9 cellular contexts compared by ENCODE assay signal in the genomic region with DNA sequence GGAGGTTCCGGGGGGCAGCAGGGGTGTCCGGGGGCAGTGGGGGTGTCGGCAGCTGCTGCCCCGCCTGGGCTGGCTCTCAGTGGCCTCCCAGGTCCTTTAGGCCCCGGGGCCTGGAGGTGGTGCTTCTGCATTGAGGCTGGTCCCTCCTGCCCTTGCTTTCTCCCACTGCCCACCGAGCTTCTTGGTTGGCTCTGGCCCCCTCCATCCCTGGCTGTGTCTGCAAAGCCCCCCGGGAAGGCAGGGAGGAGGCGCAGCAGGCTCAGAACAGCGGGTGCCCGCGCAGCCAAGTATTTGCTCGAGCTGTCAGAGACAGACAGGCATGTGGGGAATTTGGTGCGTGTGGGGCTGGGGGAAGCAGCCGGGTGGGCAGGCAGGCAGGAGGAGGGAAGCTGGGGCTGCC. TPM values are rescaled to one million over a fixed set of nuclear protein-coding genes. Genes with fewer than 3 reads are reported as not detected.
A peak's percentile ranks its signal among the peaks of the same experiment; 100 is the strongest.
DNase-seq lines count a peak whose midpoint lies in the region; ATAC-seq and TF ChIP-seq lines count a peak whose summit lies in the region.
"Had no signal": no experiment of that assay in that cellular context is flagged by ENCODE, and none has a peak within 500 bp of the region (broad histone marks: within the 10 kb centered on the region; RNA-seq: fewer than 3 reads in every experiment).

No MANE protein-coding gene starts in this region.

- H3K9me3 ChIP-seq in SK-N-MC (ENCODE audit: low read depth, low read length) = no peaks in the 10 kb centered on the region
- no peaks in the 10 kb centered on the region for H3K9me3 ChIP-seq in parathyroid adenoma (ENCODE audit: control insufficient read depth, low read length)

- H2AFZ ChIP-seq in parathyroid adenoma = peak overlapping the region; percentile 16

- ATAC-seq in HG03442 (IDR thresholded peaks at IDR 0.05; ENCODE audit: unreplicated experiment) = no peak

- H3K79me2 ChIP-seq in parathyroid adenoma = peaks cover 55% of the 10 kb centered on the region

- H3K36me3 ChIP-seq in SK-N-MC (ENCODE audit: insufficient read depth, low read length) (no peaks in the 10 kb centered on the region), parathyroid adenoma (ENCODE audit: control insufficient read depth, insufficient read depth, low read length) (no peaks in the 10 kb centered on the region)

- H3K4me2 ChIP-seq in parathyroid adenoma (ENCODE audit: low read length) = peak overlapping the region; percentile 66

- peak overlapping the region; percentile 39 for H3K9ac ChIP-seq in SK-N-MC (ENCODE audit: insufficient read length)
- H3K9ac ChIP-seq in parathyroid adenoma = peak overlapping the region; percentile 23

- H3K4me1 ChIP-seq in parathyroid adenoma = peaks cover 86% of the 10 kb centered on the region

- no peaks in the 10 kb centered on the region for H3K27me3 ChIP-seq in parathyroid adenoma (ENCODE audit: control insufficient read depth, insufficient read depth, low read length)

- no peak for TF ChIP-seq CTCF in C4-2B (conservative IDR thresholded peaks at IDR 0.05)
- no peak for TF ChIP-seq CTCF in fibroblast of the aortic adventitia (IDR thresholded peaks at IDR 0.05; ENCODE audit: insufficient read depth, low read length)
- TF ChIP-seq CTCF in parathyroid adenoma (IDR thresholded peaks at IDR 0.05) = no peak

- DNase-seq in SK-N-MC (ENCODE audit: low read depth, low spot score) = no peak
- DNase-seq in fibroblast of the aortic adventitia (ENCODE audit: low read depth) = no peak
- no peak for DNase-seq in stimulated activated naive CD4-positive, alpha-beta T cell treated with Interleukin-2 at 50 U/mL for 16 hours (lab: John Stamatoyannopoulos, UW)
- no peak for DNase-seq in pons (ENCODE audit: low spot score)
- DNase-seq in LoVo (ENCODE audit: low spot score) = no peak
- DNase-seq: stimulated activated naive CD8-positive, alpha-beta T cell treated with anti-CD3 and anti-CD28 coated beads, Interleukin-15, amount 100 ng/mL, for 72 hours had no signal

- H3K27ac ChIP-seq in C4-2B = peak overlapping the region; percentile 95
- H3K27ac ChIP-seq in SK-N-MC = peak overlapping the region; percentile 74
- peak overlapping the region; percentile 92 for H3K27ac ChIP-seq in parathyroid adenoma

- H3K4me3 ChIP-seq in SK-N-MC (peak overlapping the region; percentile 69), fibroblast of the aortic adventitia (ENCODE audit: low read depth, low read length) (peak overlapping the region; percentile 57), parathyroid adenoma (ENCODE audit: low read depth, low read length) (peak overlapping the region; percentile 40)

RNA-seq across cellular contexts. Expression of a gene that starts 11.5 kb away (rescaled TPM):
- 26.1 and 75.9 TPM in 2 replicates for total RNA-seq in fibroblast of the aortic adventitia (ENCODE audit: low replicate concordance)
